19 cellular contexts compared by ENCODE assay signal in the genomic region with DNA sequence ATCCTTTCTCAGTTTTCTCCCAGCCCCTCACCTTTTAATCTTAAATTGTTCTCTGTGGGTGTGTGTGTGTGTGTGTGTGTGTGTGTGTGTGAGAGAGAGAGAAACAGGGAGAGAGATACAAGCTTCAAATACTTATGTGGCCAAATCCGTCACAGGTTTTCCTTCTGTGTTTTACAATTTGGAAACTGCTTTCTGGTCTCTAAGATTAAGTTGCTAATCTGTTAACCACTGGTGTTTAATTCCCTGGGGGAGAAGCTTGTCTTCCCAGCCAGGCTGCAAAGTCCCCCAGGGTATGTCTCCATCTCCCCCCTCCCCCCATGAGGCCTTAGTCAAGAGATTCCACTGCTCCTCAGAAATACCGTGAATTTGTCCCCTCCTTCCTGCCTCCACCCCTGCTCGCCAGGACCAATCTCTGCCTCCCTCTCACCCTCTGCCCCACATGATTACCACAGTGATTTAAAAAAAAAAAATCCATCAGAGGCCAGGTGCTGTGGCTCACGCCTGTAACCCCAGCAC. TPM values are rescaled to one million over a fixed set of nuclear protein-coding genes. Genes with fewer than 3 reads are reported as not detected.
DNase-seq lines count a peak whose midpoint lies in the region; ATAC-seq and TF ChIP-seq lines count a peak whose summit lies in the region.
"Had no signal": no experiment of that assay in that cellular context is flagged by ENCODE, and none has a peak within 500 bp of the region (broad histone marks: within the 10 kb centered on the region; RNA-seq: fewer than 3 reads in every experiment).

No MANE protein-coding gene starts in this region.

- intact Hi-C loops in breast epithelium (cut with DNase I; ENCODE audit: low total_unique reads): loop anchor here (5.0 kb wide), 1 partner anchor 1245 kb away; no protein-coding TSS in a partner anchor

- 42 to 66% methylated on average over 3 to 4 of the region's 4 CpGs for WGBS in upper lobe of left lung, 2 donors

- peak overlapping the region in 3 of 4 donors; percentile 30 to 74 (median 51) for H3K27ac ChIP-seq in upper lobe of left lung
- no peak overlapping the region for H3K27ac ChIP-seq in breast epithelium
- H3K27ac ChIP-seq: testis had no signal

- no peaks in the 10 kb centered on the region for H3K9me3 ChIP-seq in upper lobe of left lung
- no peaks in the 10 kb centered on the region for H3K9me3 ChIP-seq in breast epithelium
- H3K9me3 ChIP-seq: gastroesophageal sphincter, testis had no signal

- H3K4me3 ChIP-seq in fibroblast of villous mesenchyme (ENCODE audit: low read depth, low read length) (no peak overlapping the region), upper lobe of left lung (no peak overlapping the region), breast epithelium (no peak overlapping the region)
- H3K4me3 ChIP-seq: gastroesophageal sphincter, GM12878, left lung, spleen, testis had no signal

- DNase-seq in NCI-H2227 (lab: John Stamatoyannopoulos, UW; ENCODE audit: unreplicated experiment) (peak; percentile 39), NCI-H2227 treated with DMSO at 0.1 percent for 48 hours (lab: John Stamatoyannopoulos, UW) (no peak), RPMI7951 (ENCODE audit: low read depth) (peak; percentile 60), fibroblast of villous mesenchyme (ENCODE audit: low read depth) (peak; percentile 84), upper lobe of left lung (no peak), NCI-H2081 (lab: John Stamatoyannopoulos, UW) (no peak), breast epithelium (ENCODE audit: low spot score in 2 of 2) (no peak), 8988T (no peak)
- DNase-seq: activated B cell treated with CpG ODN at 0.5 μM for 24 hours, activated T-cell treated with anti-CD3 and anti-CD28 coated beads for 4 hours, left lung, NCI-H1092 treated with DMSO at 0.1 percent for 48 hours, NCI-H446 treated with DMSO at 0.1 percent for 48 hours, nucleus accumbens, spleen, testis had no signal

- TF ChIP-seq CTCF in fibroblast of villous mesenchyme (IDR thresholded peaks at IDR 0.05; ENCODE audit: insufficient read depth, low read depth, low read length) (no peak), upper lobe of left lung (IDR thresholded peaks at IDR 0.05) (no peak), breast epithelium (IDR thresholded peaks at IDR 0.05) (no peak)

- peaks cover 3 to 37% (median 25%) of the 10 kb centered on the region in 4 donors for H3K4me1 ChIP-seq in upper lobe of left lung
- H3K4me1 ChIP-seq in breast epithelium: peaks cover 0 to 7% of the 10 kb centered on the region in 2 donors

- H3K27me3 ChIP-seq in upper lobe of left lung: no peaks in the 10 kb centered on the region
- no peaks in the 10 kb centered on the region for H3K27me3 ChIP-seq in breast epithelium
- H3K27me3 ChIP-seq: gastroesophageal sphincter, left lung, spleen, testis had no signal

- TF ChIP-seq EP300 in upper lobe of left lung (IDR thresholded peaks at IDR 0.05): no peak

- no peak for ATAC-seq in upper lobe of left lung (ENCODE audit: low FRiP score in 2 of 2)
- ATAC-seq: gastroesophageal sphincter, GM12878 had no signal

- TF ChIP-seq POLR2A in upper lobe of left lung (IDR thresholded peaks at IDR 0.05): no peak
- no peak for TF ChIP-seq POLR2A in breast epithelium (IDR thresholded peaks at IDR 0.05)

- H3K36me3 ChIP-seq in upper lobe of left lung (no peaks in the 10 kb centered on the region), breast epithelium (no peaks in the 10 kb centered on the region)
- H3K36me3 ChIP-seq: gastroesophageal sphincter, left lung, spleen had no signal

RNA-seq across cellular contexts. Expression of a gene that starts 49.0 kb away (rescaled TPM):
- 10.0 and 10.8 TPM in 2 replicates for total RNA-seq in RPMI7951 (2014; rRNA removed; shearing (Covaris generic))
- total RNA-seq in fibroblast of villous mesenchyme: 28.1 and 29.3 TPM in 2 replicates
- total RNA-seq in upper lobe of left lung: 10 to 100 TPM in 2 of 6 donors, 1 to 10 TPM in 4; 2.1 to 36.7 (median 5.1) TPM
- total RNA-seq in breast epithelium: 10 to 100 TPM in 2 of 3 donors, 1 to 10 TPM in 1; 4.5 to 35.5 (median 26.9) TPM
- total RNA-seq: A172, activated B cell treated with CpG ODN at 0.5 μM for 24 hours, GM12878 had no signal

Comparison
In these comparisons a context has a peak if more than half of its experiments do, and no peak if none do; other contexts are left out.
1. DNase-seq: peak in NCI-H2227 (single experiment), RPMI7951 (single experiment) and fibroblast of villous mesenchyme (single experiment); none in NCI-H2227 treated with DMSO at 0.1 percent for 48 hours (single experiment), upper lobe of left lung (0 of 2), NCI-H2081 (0 of 2), breast epithelium (0 of 2) and 8988T (single experiment).
2. H3K27ac ChIP-seq: peak in upper lobe of left lung (3 of 4); none in breast epithelium (0 of 2).